ENCODE assay signal across 8 cellular contexts in genomic region chr20:30500444-30500814, GRCh38.
DNase-seq lines count a peak whose midpoint lies in the region; FAIRE-seq and TF ChIP-seq lines count a peak whose summit lies in the region.
"Not testable (repeated sequence)": the region's sequence is repeated elsewhere in the genome, so short reads cannot be mapped to it uniquely, and the experiment has no call there.

No MANE protein-coding gene starts in this region.

- H3K27me3 Mint-ChIP-seq in activated CD4-positive, alpha-beta T cell treated with anti-CD3 and anti-CD28 coated beads, Interleukin-2, amount 10 ng/mL, durations not matched to agents 24 days and 14 days, result not testable (repeated sequence)

- not testable (repeated sequence) for H3K79me1 ChIP-seq in H1 (ENCODE audit: low read depth, low read length)

- in situ Hi-C loops in GM23248 (cut with MboI), result not testable (repeated sequence)

- not testable (repeated sequence) for H3K4ac ChIP-seq in H1 (replicated peaks; ENCODE audit: insufficient read length, low read depth, low read length)

- H3K14ac ChIP-seq in H1 (ENCODE audit: insufficient read length), result not testable (repeated sequence)

- H3K27ac Mint-ChIP-seq in activated CD4-positive, alpha-beta T cell treated with anti-CD3 and anti-CD28 coated beads, Interleukin-2, amount 10 ng/mL, durations not matched to agents 24 days and 14 days, result not testable (repeated sequence)

- not testable (repeated sequence) for H3K23ac ChIP-seq in H1 (ENCODE audit: insufficient read length)

- not testable (repeated sequence) for H4K91ac ChIP-seq in H1 (replicated peaks; ENCODE audit: insufficient read length, low read length)

- intact Hi-C loops in activated CD4-positive, alpha-beta T cell treated with anti-CD3 and anti-CD28 coated beads, Interleukin-2, amount 10 ng/mL, durations not matched to agents 24 days and 14 days (cut with micrococcal nuclease); tibial artery (cut with DNase I; ENCODE audit: low total_unique reads): not testable (repeated sequence)

- not testable (repeated sequence) for H3K4me1 ChIP-seq in GM23248 (ENCODE audit: insufficient read depth); H1 (replicated peaks in 1 of 4; ENCODE audit: control insufficient read depth in 3 of 4, insufficient read depth in 4 of 4, low read length in 3 of 4); tibial artery

- not testable (repeated sequence) for H3K18ac ChIP-seq in H1 (ENCODE audit: extremely low read depth, low read length)

- not testable (repeated sequence) for H3K56ac ChIP-seq in H1 (replicated peaks; ENCODE audit: insufficient read length, low read depth, low read length)

- TF ChIP-seq EP300 in H1 (IDR thresholded peaks at IDR 0.05; ENCODE audit: borderline replicate concordance in 1 of 2, low read depth in 2 of 2, low read length in 2 of 2), result not testable (repeated sequence)

- not testable (repeated sequence) for TF ChIP-seq POLR2A in H1 (IDR thresholded peaks at IDR 0.05; ENCODE audit: control extremely low read depth in 1 of 2, low read depth in 2 of 2, low read length in 2 of 2)

- H3K79me2 ChIP-seq in GM23248 (ENCODE audit: insufficient read depth); H1 (ENCODE audit: control insufficient read depth in 1 of 2, insufficient read depth in 2 of 2, low read length in 2 of 2): not testable (repeated sequence)

- not testable (repeated sequence) for H3K9ac ChIP-seq in GM23248; H1 (replicated peaks in 1 of 4; ENCODE audit: extremely low read depth in 1 of 4, low read depth in 3 of 4, low read length in 3 of 4)

- H2AK5ac ChIP-seq in H1 (ENCODE audit: low read depth, low read length), result not testable (repeated sequence)

- 21% methylated on average over 10 of the region's 10 CpGs for WGBS in GM23248 (ENCODE audit: low coverage in 1 of 2, low lambda C conversion rate in 2 of 2, missing lambda C conversion rate in 2 of 2), 2 experiments
- 80% methylated on average over 9 of the region's 10 CpGs; no CpG with 5 or more reads in 1 of the 2 experiments for WGBS in H1 (ENCODE audit: extremely low coverage in 1 of 2, insufficient coverage in 1 of 2, insufficient read length in 1 of 2, insufficient replicate concordance in 2 of 2, low coverage in 1 of 2, low lambda C conversion rate in 2 of 2, missing lambda C conversion rate in 1 of 2), 2 experiments

- H3K4me2 ChIP-seq in GM23248 (ENCODE audit: unreplicated experiment); H1 (ENCODE audit: insufficient read depth in 1 of 2, low read depth in 2 of 2, low read length in 2 of 2): not testable (repeated sequence)

- not testable (repeated sequence) for H3K4me3 Mint-ChIP-seq in activated CD4-positive, alpha-beta T cell treated with anti-CD3 and anti-CD28 coated beads, Interleukin-2, amount 10 ng/mL, durations not matched to agents 24 days and 14 days

- H4K8ac ChIP-seq in H1 (ENCODE audit: extremely low read depth, insufficient read depth, low read length), result not testable (repeated sequence)

- not testable (repeated sequence) for H2BK120ac ChIP-seq in H1 (replicated peaks; ENCODE audit: low read depth, low read length)

- H3K36me3 Mint-ChIP-seq in activated CD4-positive, alpha-beta T cell treated with anti-CD3 and anti-CD28 coated beads, Interleukin-2, amount 10 ng/mL, durations not matched to agents 24 days and 14 days (ENCODE audit: low read depth), result not testable (repeated sequence)

- H2BK12ac ChIP-seq in H1 (ENCODE audit: low read depth, low read length), result not testable (repeated sequence)

- not testable (repeated sequence) for H3K23me2 ChIP-seq in H1 (ENCODE audit: low read depth, low read length)

- TF ChIP-seq CTCF in H1 (IDR thresholded peaks at IDR 0.05; ENCODE audit: control extremely low read depth in 1 of 3, insufficient read depth in 1 of 3, low read depth in 1 of 3, low read length in 3 of 3), result peak in 1 of 3 experiments; percentile 6; a peak in 1 of 4 replicates
- peak; percentile 39 to 50 for TF ChIP-seq CTCF in tibial artery (IDR thresholded peaks at IDR 0.05)

- TF ChIP-seq RAD21 in H1 (IDR thresholded peaks at IDR 0.05 in 1 of 2, conservative IDR thresholded peaks at IDR 0.05 in 1 of 2; ENCODE audit: low read depth in 2 of 2, low read length in 2 of 2), result peak; percentile 16 to 31; a peak in 3 of 4 replicates

- H3K4me1 Mint-ChIP-seq in activated CD4-positive, alpha-beta T cell treated with anti-CD3 and anti-CD28 coated beads, Interleukin-2, amount 10 ng/mL, durations not matched to agents 24 days and 14 days, result not testable (repeated sequence)

- not testable (repeated sequence) for H3F3A ChIP-seq in GM23248 (ENCODE audit: insufficient read depth)

- H3K9me3 Mint-ChIP-seq in activated CD4-positive, alpha-beta T cell treated with anti-CD3 and anti-CD28 coated beads, Interleukin-2, amount 10 ng/mL, durations not matched to agents 24 days and 14 days, result not testable (repeated sequence)

- H3K27me3 ChIP-seq in GM23248 (replicated peaks; ENCODE audit: insufficient read depth); H1 (replicated peaks in 1 of 4; ENCODE audit: control insufficient read depth in 3 of 4, extremely low read depth in 1 of 4, insufficient read depth in 3 of 4, low read length in 3 of 4): not testable (repeated sequence)
- H3K27me3 ChIP-seq in tibial artery, result peaks cover 0 to 12% of the 10 kb centered on the region in 2 donors

- not testable (repeated sequence) for H2BK5ac ChIP-seq in H1 (ENCODE audit: low read depth, low read length)

- not testable (repeated sequence) for H2AFZ ChIP-seq in GM23248; H1 (ENCODE audit: low read length)

- POLR2A ChIA-PET in H1 (lab: Charles Lee; ENCODE audit: partially characterized antibody), result not testable (repeated sequence)

- CTCF ChIA-PET in H1 (lab: Charles Lee; ENCODE audit: partially characterized antibody), result not testable (repeated sequence)

- not testable (repeated sequence) for H3K36me3 ChIP-seq in GM23248 (ENCODE audit: low read depth); H1 (ENCODE audit: control insufficient read depth in 2 of 4, insufficient read depth in 4 of 4, low read length in 3 of 4); tibial artery

- not testable (repeated sequence) for H3K9me3 ChIP-seq in GM23248 (ENCODE audit: low read depth); tibial artery
- peaks cover 26 to 52% of the 10 kb centered on the region in 2 experiments for H3K9me3 ChIP-seq in H1 (ENCODE audit: insufficient read depth in 2 of 2, low read depth in 1 of 2, low read length in 1 of 2)

- not testable (repeated sequence) for H3K4me3 ChIP-seq in GM23248; H1 (ENCODE audit: extremely low read depth in 1 of 4, insufficient read depth in 2 of 4, low read depth in 3 of 4, low read length in 4 of 4); tibial artery

- not testable (repeated sequence) for H4K20me1 ChIP-seq in GM23248 (ENCODE audit: insufficient read depth); H1 (replicated peaks in 1 of 2; ENCODE audit: control insufficient read depth in 1 of 2, insufficient read depth in 2 of 2, low read length in 2 of 2)

- H2BK15ac ChIP-seq in H1 (ENCODE audit: low read length), result not testable (repeated sequence)

- H3K27ac ChIP-seq in GM23248; H1 (ENCODE audit: low read depth, low read length); tibial artery: not testable (repeated sequence)

- not testable (repeated sequence) for H2BK20ac ChIP-seq in H1 (ENCODE audit: low read length)

- FAIRE-seq in H1 (lab: Jason Lieb, UNC), result not testable (repeated sequence)

- H4K5ac ChIP-seq in H1 (ENCODE audit: insufficient read length, low read depth, low read length), result not testable (repeated sequence)

- not testable (repeated sequence) for H3K9me2 ChIP-seq in GM23248 (ENCODE audit: insufficient read depth)

- peak; percentile 14 for DNase-seq in GM23248
- DNase-seq in NCI-H1436 treated with DMSO at 0.1 percent for 48 hours (lab: John Stamatoyannopoulos, UW), result peak; percentile 0
- DNase-seq in RPMI7951 (ENCODE audit: low read depth), result peak; percentile 58
- peak; percentile 70 for DNase-seq in activated CD4-positive, alpha-beta T cell treated with anti-CD3 and anti-CD28 coated beads, Interleukin-2, amount 10 ng/mL, durations not matched to agents 24 days and 14 days
- peak; percentile 84 to 95 for DNase-seq in H1 (ENCODE audit: low read depth in 1 of 2, low spot score in 2 of 2)
- peak; percentile 94 for DNase-seq in iPS DF 4.7 (ENCODE audit: extremely low read depth, low spot score)
- DNase-seq in myocyte (ENCODE audit: low read depth), result peak; percentile 10
- not testable (repeated sequence) for DNase-seq in tibial artery
